ENCODE assay signal across 1 cellular context in the genomic region with DNA sequence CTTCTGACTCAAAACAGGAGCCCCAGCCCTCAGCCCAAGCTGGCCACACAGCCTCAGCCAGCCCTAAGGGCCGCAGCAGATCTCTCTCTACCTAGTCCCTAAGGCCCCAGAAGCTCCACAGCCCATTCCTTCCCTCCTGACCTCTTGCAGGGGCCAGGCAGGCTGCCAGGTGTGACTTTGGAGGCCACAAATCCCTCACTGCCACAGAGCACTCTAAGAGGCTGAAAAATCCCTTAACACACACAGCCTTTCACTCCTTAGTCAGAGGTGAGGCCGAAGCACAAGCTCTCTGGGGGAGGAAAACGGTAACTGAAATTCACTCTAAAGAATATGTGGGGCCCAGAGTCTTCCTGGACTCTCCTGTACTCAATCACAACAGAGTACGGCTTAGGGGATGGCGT.
TF ChIP-seq lines count a peak whose summit lies in the region.

No MANE protein-coding gene starts in this region.

TF ChIP-seq in SK-N-SH treated with all-trans-retinoic acid at 6 μM for 48 hours, 23 proteins besides CTCF, POLR2A, EP300 and RAD21 (continued from another document):
- no peak for TF ChIP-seq TSHZ2 (CRISPR knock-in tag; IDR thresholded peaks at IDR 0.05)
- TF ChIP-seq ZFP3 (CRISPR knock-in tag; IDR thresholded peaks at IDR 0.05), result no peak
